8 cellular contexts compared by ENCODE assay signal in genomic region chr4:39637572-39638357, GRCh38. TPM values are rescaled to one million over a fixed set of nuclear protein-coding genes. Genes with fewer than 3 reads are reported as not detected.
DNase-seq lines count a peak whose midpoint lies in the region; ATAC-seq and TF ChIP-seq lines count a peak whose summit lies in the region.

No MANE protein-coding gene starts in this region.

- BruUV-seq in A673 (replicated peaks; lab: Mats Ljungman, UMichigan) (TSS peak; percentile 55), MCF 10A (replicated peaks; lab: Mats Ljungman, UMichigan) (TSS peak; percentile 57)

- H3K27ac Mint-ChIP-seq in MCF 10A (ENCODE audit: low read depth, unreplicated experiment), result peak overlapping the region; percentile 95

- CTCF ChIA-PET in A673 (lab: Charles Lee) (interaction anchor here (0.7 kb wide), 2 partner anchors 168 to 484 kb away, joined by 3 read pairs; no protein-coding TSS in a partner anchor), MCF 10A (lab: Yijun Ruan, JAX) (interaction anchor here (0.6 to 1.5 kb wide), 6 partner anchors 14 to 599 kb away, joined by 3 to 7 read pairs (median 4); no protein-coding TSS in a partner anchor)

- in situ Hi-C loops in gastrocnemius medialis (cut with MboI; ENCODE audit: low sequenced_read_pairs in 4 of 4), result loop anchor here in 3 of 4 donors (5.0 to 25.0 kb wide), 4 partner anchors 110 to 175 kb away; partner anchors contain the start of genes LIAS (in 2 of the 3), RPL9 (in 2 of the 3) and UGDH (in 1 of the 3)

- H3K4me3 ChIP-seq in A673 (ENCODE audit: low read depth, low read length, poor library complexity, severe bottlenecking), result peak overlapping the region; percentile 95
- peak overlapping the region; percentile 95 to 100 (median 98) for H3K4me3 ChIP-seq in gastrocnemius medialis

- peaks cover 10% of the 10 kb centered on the region for H3K4me1 ChIP-seq in A673 (ENCODE audit: insufficient read depth, low read length, poor library complexity, severe bottlenecking)
- peaks cover 22 to 28% of the 10 kb centered on the region in 2 donors for H3K4me1 ChIP-seq in gastrocnemius medialis

- H3K9me3 ChIP-seq in A673 (ENCODE audit: low read depth, low read length, poor library complexity, severe bottlenecking) (no peaks in the 10 kb centered on the region), gastrocnemius medialis (no peaks in the 10 kb centered on the region)

- POLR2A ChIA-PET in A673 (lab: Charles Lee; ENCODE audit: low non-redundant PET) (interaction anchor here (0.7 kb wide), 1 partner anchor 44 kb away, joined by 4 read pairs; no protein-coding TSS in a partner anchor), MCF 10A (lab: Yijun Ruan, JAX) (interaction anchor here (0.6 to 5.0 kb wide), 37 partner anchors 10 to 683 kb away, joined by 3 to 112 read pairs (median 5); partner anchors contain the start of genes LIAS, PDS5A, RFC1 and RPL9)

- no peaks in the 10 kb centered on the region for H3K9me3 Mint-ChIP-seq in MCF 10A (ENCODE audit: unreplicated experiment)

- H3K36me3 ChIP-seq in A673 (ENCODE audit: insufficient read depth, low read length, poor library complexity, severe bottlenecking) (no peaks in the 10 kb centered on the region), gastrocnemius medialis (no peaks in the 10 kb centered on the region)

- H3K4me3 Mint-ChIP-seq in MCF 10A (ENCODE audit: unreplicated experiment), result peak overlapping the region; percentile 87

- H3K27me3 ChIP-seq in A673 (replicated peaks; ENCODE audit: insufficient read depth, low read depth, low read length, poor library complexity) (no peaks in the 10 kb centered on the region), gastrocnemius medialis (no peaks in the 10 kb centered on the region)

- DNase-seq in A673 (ENCODE audit: low spot score) (peak; percentile 64), HK-2 (ENCODE audit: unreplicated experiment) (peak; percentile 69), RPMI8226 (peak; percentile 38), MCF 10A (ENCODE audit: unreplicated experiment) (peak; percentile 71), iPS-NIHi7 (ENCODE audit: extremely low spot score) (peak; percentile 45), gastrocnemius medialis (peak; percentile 38 to 53)

- H3K27me3 Mint-ChIP-seq in MCF 10A (ENCODE audit: insufficient read depth, unreplicated experiment), result no peaks in the 10 kb centered on the region

- intact Hi-C loops in A673 (cut with micrococcal nuclease; ENCODE audit: unreplicated experiment), result loop anchor here (2.0 to 10.0 kb wide), 3 partner anchors 110 to 337 kb away; partner anchors contain the start of genes PDS5A and UGDH
- intact Hi-C loops in MCF 10A (cut with micrococcal nuclease), result loop anchor here (1.0 to 2.0 kb wide), 4 partner anchors 16 to 339 kb away; partner anchors contain the start of genes PDS5A and UGDH
- intact Hi-C loops in gastrocnemius medialis (cut with DNase I; ENCODE audit: low total_unique reads), result loop anchor here (1.0 to 10.0 kb wide), 6 partner anchors 110 to 1900 kb away; partner anchors contain the start of genes LIAS, LIMCH1, N4BP2 and RFC1

- TF ChIP-seq POLR2A in gastrocnemius medialis (IDR thresholded peaks at IDR 0.05), result no peak

- H3K4me1 Mint-ChIP-seq in MCF 10A (ENCODE audit: insufficient read depth, unreplicated experiment), result peaks cover 15% of the 10 kb centered on the region

- H3K27ac ChIP-seq in A673 (ENCODE audit: low read depth, low read length, poor library complexity, severe bottlenecking) (peak overlapping the region; percentile 91), gastrocnemius medialis (peak overlapping the region; percentile 99 to 100 (median 100))

- H3K36me3 Mint-ChIP-seq in MCF 10A (ENCODE audit: insufficient read depth, unreplicated experiment), result peaks cover 10% of the 10 kb centered on the region

- ATAC-seq in GM18517 (IDR thresholded peaks at IDR 0.05; ENCODE audit: unreplicated experiment), result peak; percentile 3
- ATAC-seq in gastrocnemius medialis, result peak; percentile 40 to 67
- no peak for ATAC-seq in GM21619 (IDR thresholded peaks at IDR 0.05; ENCODE audit: unreplicated experiment)

- TF ChIP-seq CTCF in A673 (conservative IDR thresholded peaks at IDR 0.05; ENCODE audit: low read depth, low read length) (no peak), MCF 10A (IDR thresholded peaks at IDR 0.05; ENCODE audit: unreplicated experiment) (no peak), gastrocnemius medialis (IDR thresholded peaks at IDR 0.05 in 4 of 5, conservative IDR thresholded peaks at IDR 0.05 in 1 of 5) (no peak)

RNA-seq across cellular contexts. Expression of gene SMIM14, which starts 0.9 kb away (rescaled TPM):
- 14.4 and 14.5 TPM in 2 replicates for total RNA-seq in A673 (2021)
- total RNA-seq in MCF 10A (2022), result 27.3 and 36.0 TPM in 2 replicates
- 10 to 100 TPM in 2 of 4 donors, 1 to 10 TPM in 2; 6.9 to 15.3 (median 9.5) TPM for total RNA-seq in gastrocnemius medialis
